In genomic region chr1:22286491-22286890, GRCh38 we compare ENCODE assay signal across 1 cellular context.
TF ChIP-seq lines count a peak whose summit lies in the region.

No MANE protein-coding gene starts in this region.

TF ChIP-seq in H1, 55 proteins besides CTCF, POLR2A, EP300 and RAD21:
- no peak for TF ChIP-seq JUND (IDR thresholded peaks at IDR 0.05; ENCODE audit: low read length)
- TF ChIP-seq PHF8 (conservative IDR thresholded peaks at IDR 0.05; ENCODE audit: low read depth, low read length) = no peak
- TF ChIP-seq MAX (IDR thresholded peaks at IDR 0.05) = no peak
- TF ChIP-seq USF2 (IDR thresholded peaks at IDR 0.05; ENCODE audit: low read length) = no peak
- TF ChIP-seq CHD1 (IDR thresholded peaks at IDR 0.05; ENCODE audit: low read depth, low read length) = no peak
- TF ChIP-seq YY1 (IDR thresholded peaks at IDR 0.05; ENCODE audit: low read depth, low read length) = no peak
- no peak for TF ChIP-seq KDM5A (IDR thresholded peaks at IDR 0.05; ENCODE audit: low read length)
- no peak for TF ChIP-seq MAFK (IDR thresholded peaks at IDR 0.05; ENCODE audit: low read depth, low read length)
- TF ChIP-seq KDM1A (IDR thresholded peaks at IDR 0.05; ENCODE audit: borderline replicate concordance, low read length) = no peak
- TF ChIP-seq CEBPB (IDR thresholded peaks at IDR 0.05; ENCODE audit: low read depth, low read length) = no peak
- TF ChIP-seq TAF1 (IDR thresholded peaks at IDR 0.05; ENCODE audit: low read depth, low read length) = no peak
